Comparison of ENCODE assay signal across 21 cellular contexts in genomic region chr4:152715076-152715475, GRCh38. TPM values are rescaled to one million over a fixed set of nuclear protein-coding genes. Genes with fewer than 3 reads are reported as not detected.
DNase-seq lines count a peak whose midpoint lies in the region; ATAC-seq, FAIRE-seq and TF ChIP-seq lines count a peak whose summit lies in the region.
"Had no signal": no experiment of that assay in that cellular context is flagged by ENCODE, and none has a peak within 500 bp of the region (broad histone marks: within the 10 kb centered on the region; RNA-seq: fewer than 3 reads in every experiment).

No MANE protein-coding gene starts in this region.

- FAIRE-seq in bronchial epithelial cell (lab: Jason Lieb, UNC) = peak; percentile 58
- FAIRE-seq: GM12891, GM19239, H54 had no signal

- H3K4me1 Mint-ChIP-seq in GM23338 (peaks cover 27% of the 10 kb centered on the region), type B pancreatic cell (ENCODE audit: unreplicated experiment) (peaks cover 10% of the 10 kb centered on the region)
- H3K4me1 Mint-ChIP-seq: CD4-positive, CD25-positive, alpha-beta regulatory T cell; CD8-positive, alpha-beta memory T cell had no signal

- H4K20me1 ChIP-seq in GM23338 (replicated peaks; ENCODE audit: insufficient read depth) (no peaks in the 10 kb centered on the region), Karpas-422 (ENCODE audit: insufficient read depth, low read depth, low read length) (no peaks in the 10 kb centered on the region)

- H3K9me3 Mint-ChIP-seq in GM23338 (peaks cover 8% of the 10 kb centered on the region; the same call in 2 of the 3 replicates), type B pancreatic cell (peaks cover 13% of the 10 kb centered on the region)

- H3K9me2 ChIP-seq in GM23338 (ENCODE audit: insufficient read depth) = 0 out of 2 replicates have a peak, but pooled peaks cover 3% of the 10 kb centered on the region
- H3K9me2 ChIP-seq in Karpas-422 (replicated peaks; ENCODE audit: insufficient read depth, low read length) = no peaks in the 10 kb centered on the region

- H3K36me3 Mint-ChIP-seq in GM23338 (ENCODE audit: low read depth) (peaks cover 10% of the 10 kb centered on the region), type B pancreatic cell (no peaks in the 10 kb centered on the region)

- 92% methylated on average over 6 of the region's 6 CpGs for WGBS in HUES64

- H3K4me3 ChIP-seq in GM23338 (no peak overlapping the region), HUES64 (ENCODE audit: low read length) (no peak overlapping the region), bronchial epithelial cell (ENCODE audit: low read depth, low read length) (no peak overlapping the region), Karpas-422 (ENCODE audit: low read length) (no peak overlapping the region)

- no peak overlapping the region for H3K4me2 ChIP-seq in GM23338
- H3K4me2 ChIP-seq in Karpas-422 (ENCODE audit: low read depth, low read length, poor library complexity, severe bottlenecking) = no peak overlapping the region

- H2AFZ ChIP-seq in GM23338 (peak overlapping the region; percentile 75), Karpas-422 (ENCODE audit: low read length) (no peak overlapping the region)

- H3K9ac ChIP-seq in HUES64 (ENCODE audit: low read depth, low read length) = no peak overlapping the region
- no peak overlapping the region for H3K9ac ChIP-seq in Karpas-422 (ENCODE audit: low read length)

- no peak for ATAC-seq in GM23338
- ATAC-seq: HCT116 had no signal

- H3K27ac Mint-ChIP-seq in GM23338 (peak overlapping the region; percentile 63), type B pancreatic cell (peak overlapping the region; percentile 85)
- H3K27ac Mint-ChIP-seq: B cell; CD4-positive, CD25-positive, alpha-beta regulatory T cell had no signal

- no peak for DNase-seq in GM23338 (ENCODE audit: low spot score)
- no peak for DNase-seq in bronchial epithelial cell (ENCODE audit: low read depth)
- DNase-seq in type B pancreatic cell (ENCODE audit: extremely low spot score, unreplicated experiment) = no peak
- DNase-seq in NCI-H146 (lab: John Stamatoyannopoulos, UW) = no peak
- DNase-seq in Karpas-422 = no peak
- no peak for DNase-seq in NCI-H524 treated with DMSO at 0.1 percent for 48 hours (lab: John Stamatoyannopoulos, UW)
- DNase-seq: C1 segment of cervical spinal cord; CD4-positive, CD25-positive, alpha-beta regulatory T cell; CD8-positive, alpha-beta memory T cell; COR-L47; DMS 273 treated with DMSO at 0.1 percent for 48 hours; DMS53; DND-41; EL had no signal

- no peaks in the 10 kb centered on the region for H3K79me2 ChIP-seq in GM23338 (replicated peaks; ENCODE audit: insufficient read depth)
- no peaks in the 10 kb centered on the region for H3K79me2 ChIP-seq in Karpas-422 (ENCODE audit: low read length)

- no peaks in the 10 kb centered on the region for H3K27me3 ChIP-seq in GM23338 (ENCODE audit: insufficient read depth)
- H3K27me3 ChIP-seq in HUES64 (ENCODE audit: insufficient read depth, low read length) = no peaks in the 10 kb centered on the region
- H3K27me3 ChIP-seq in bronchial epithelial cell (ENCODE audit: control insufficient read depth, insufficient read depth, low read length) = no peaks in the 10 kb centered on the region
- no peaks in the 10 kb centered on the region for H3K27me3 ChIP-seq in Karpas-422 (ENCODE audit: low read length)

- TF ChIP-seq CTCF in GM23338 (conservative IDR thresholded peaks at IDR 0.05; ENCODE audit: low read depth in 2 of 2) (no peak), bronchial epithelial cell (IDR thresholded peaks at IDR 0.05; ENCODE audit: insufficient read depth, low read length, severe bottlenecking) (no peak), type B pancreatic cell (conservative IDR thresholded peaks at IDR 0.05) (no peak)

- H3K9me3 ChIP-seq in HUES64 (ENCODE audit: insufficient read depth, low read depth, low read length) (peaks cover 6% of the 10 kb centered on the region; the same call in 1 of the 2 replicates), Karpas-422 (ENCODE audit: low read length) (no peaks in the 10 kb centered on the region)

- H3K4me3 Mint-ChIP-seq in GM23338 = no peak overlapping the region
- H3K4me3 Mint-ChIP-seq in type B pancreatic cell = no peak overlapping the region
- H3K4me3 Mint-ChIP-seq: B cell; CD4-positive, CD25-positive, alpha-beta regulatory T cell; CD8-positive, alpha-beta memory T cell had no signal

- H3K27ac ChIP-seq in GM23338 (ENCODE audit: low read depth) (no peak overlapping the region), HUES64 (ENCODE audit: low read depth, low read length) (peak overlapping the region; percentile 36; the same call in 1 of the 2 replicates), Karpas-422 (ENCODE audit: low read length) (no peak overlapping the region)

- no peaks in the 10 kb centered on the region for H3F3A ChIP-seq in GM23338 (replicated peaks; ENCODE audit: low read depth)

- H3K4me1 ChIP-seq in GM23338 (ENCODE audit: insufficient read depth) = peaks cover 14% of the 10 kb centered on the region
- H3K4me1 ChIP-seq in HUES64 (ENCODE audit: insufficient read depth, low read length) = peaks cover 23% of the 10 kb centered on the region
- peaks cover 9% of the 10 kb centered on the region for H3K4me1 ChIP-seq in Karpas-422 (ENCODE audit: low read length)

- H3K36me3 ChIP-seq in GM23338 (ENCODE audit: insufficient read depth) (no peaks in the 10 kb centered on the region; the same call in 1 of the 2 replicates), HUES64 (ENCODE audit: insufficient read depth, low read length) (no peaks in the 10 kb centered on the region), bronchial epithelial cell (ENCODE audit: control insufficient read depth, insufficient read depth, low read length) (no peaks in the 10 kb centered on the region), Karpas-422 (ENCODE audit: insufficient read depth, low read length) (no peaks in the 10 kb centered on the region)

- H3K27me3 Mint-ChIP-seq in GM23338 (ENCODE audit: insufficient read depth, low read depth, poor library complexity) = peaks cover 10% of the 10 kb centered on the region
- no peaks in the 10 kb centered on the region for H3K27me3 Mint-ChIP-seq in type B pancreatic cell
- H3K27me3 Mint-ChIP-seq: B cell had no signal

RNA-seq across cellular contexts. Expression of gene TMEM154, which starts 35.3 kb away (rescaled TPM):
- total RNA-seq in GM23338 (2014; rRNA removed; shearing (Covaris generic)) = 1.7 and 2.7 TPM in 2 replicates
- polyA plus RNA-seq in GM23338 (2016; fragmentation: Nextera tagmentation; extraction: Ambion mirVana) = 1.0 and 1.8 TPM in 2 replicates
- polyA plus RNA-seq in HUES64 (2013, experiment 1 of 2) = 1.4 TPM
- 1.3 TPM for polyA plus RNA-seq in HUES64 (2013, experiment 2 of 2)
- total RNA-seq in bronchial epithelial cell (22.4 and 39.4 TPM in 2 replicates), type B pancreatic cell (ENCODE audit: low replicate concordance) (11.1 and 70.9 TPM in 2 replicates)
- total RNA-seq in Karpas-422 (2014; rRNA removed; shearing (Covaris generic); ENCODE audit: low replicate concordance) = 0.14 and 0.22 TPM in 2 replicates
- total RNA-seq: G401 had no signal
